8 cellular contexts compared by ENCODE assay signal in the genomic region with DNA sequence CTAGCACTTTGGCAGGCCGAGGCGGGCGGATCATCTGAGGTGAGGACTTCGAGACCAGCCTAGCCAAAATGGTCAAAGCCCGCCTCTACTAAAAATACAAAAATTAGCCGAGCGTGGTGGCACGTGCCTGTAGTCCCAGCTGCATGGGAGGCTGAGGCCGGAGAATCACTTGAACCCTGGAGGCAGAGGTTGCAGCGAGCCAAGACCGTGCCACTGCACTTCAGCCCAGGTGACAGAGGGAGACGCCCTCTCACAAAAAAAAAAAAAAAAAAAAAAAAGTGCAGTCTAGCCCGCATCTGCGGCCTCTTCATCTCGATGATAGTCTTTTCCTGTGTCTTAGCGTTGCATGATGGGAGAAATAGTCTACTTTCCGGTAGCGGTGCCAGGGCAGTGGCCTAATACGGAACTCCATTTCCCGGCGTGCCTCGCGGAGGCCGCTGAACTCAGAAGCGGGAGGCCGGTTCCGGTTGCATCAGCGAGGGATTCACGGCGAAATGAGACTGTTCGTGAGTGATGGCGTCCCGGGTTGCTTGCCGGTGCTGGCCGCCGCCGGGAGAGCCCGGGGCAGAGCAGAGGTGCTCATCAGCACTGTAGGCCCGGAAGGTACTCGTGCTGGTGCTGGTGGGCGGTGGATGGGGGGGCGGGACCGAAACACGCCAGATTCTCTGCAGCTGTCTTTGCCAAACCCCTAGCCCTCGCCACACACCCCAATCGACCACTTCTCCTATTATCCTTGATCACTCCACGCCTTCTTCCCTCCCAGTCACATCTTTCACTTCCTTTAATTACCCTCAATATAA. TPM values are rescaled to one million over a fixed set of nuclear protein-coding genes. Genes with fewer than 3 reads are reported as not detected.
DNase-seq lines count a peak whose midpoint lies in the region; ATAC-seq, FAIRE-seq and TF ChIP-seq lines count a peak whose summit lies in the region.

TSS of gene MARS1 (plus strand) at position 472 of the 800 bp plus-strand sequence. CDS start at position 495, 23 bp downstream.

- H3K27me3 ChIP-seq in astrocyte (ENCODE audit: insufficient read depth, low read length): no peaks in the 10 kb centered on the region
- no peaks in the 10 kb centered on the region for H3K27me3 ChIP-seq in rectal smooth muscle tissue (ENCODE audit: control insufficient read depth, insufficient read depth, low read length)
- H3K27me3 ChIP-seq in aorta (ENCODE audit: control insufficient read depth in 1 of 2, insufficient read depth in 2 of 2, low read length in 1 of 2): no peaks in the 10 kb centered on the region

- H3K4me3 ChIP-seq in astrocyte (ENCODE audit: insufficient read depth, low read depth, low read length) (peak within 1 kb of the TSS; percentile 87), rectal smooth muscle tissue (ENCODE audit: low read length) (peak within 1 kb of the TSS; percentile 99), aorta (ENCODE audit: low read length in 2 of 2) (peak within 1 kb of the TSS; percentile 77 to 84)

- no peaks in the 10 kb centered on the region for H3K27me3 Mint-ChIP-seq in astrocyte (ENCODE audit: low read depth, unreplicated experiment)

- H3K4me1 Mint-ChIP-seq in astrocyte (ENCODE audit: low read depth, unreplicated experiment): peaks cover 23% of the 10 kb centered on the region

- H3K4me2 ChIP-seq in astrocyte (ENCODE audit: low read length): peak within 1 kb of the TSS; percentile 98

- H3K36me3 Mint-ChIP-seq in astrocyte (ENCODE audit: low read depth, unreplicated experiment): peaks cover 19% of the 10 kb centered on the region

- H3K79me2 ChIP-seq in astrocyte (ENCODE audit: insufficient read depth, low read length): peaks cover 36% of the 10 kb centered on the region

- H3K9me3 ChIP-seq in astrocyte (ENCODE audit: insufficient read depth, low read depth, low read length) (no peaks in the 10 kb centered on the region), aorta (ENCODE audit: control insufficient read depth, low read length) (no peaks in the 10 kb centered on the region)

- peak within 1 kb of the TSS; percentile 76 for H3K27ac ChIP-seq in astrocyte (ENCODE audit: low read depth, low read length)
- peak within 1 kb of the TSS; percentile 78 for H3K27ac ChIP-seq in rectal smooth muscle tissue (ENCODE audit: low read depth, low read length)
- peak within 1 kb of the TSS in 1 of 2 donors; percentile 66 for H3K27ac ChIP-seq in aorta (ENCODE audit: low read depth in 1 of 2, low read length in 2 of 2)

- FAIRE-seq in GM18507 (lab: Jason Lieb, UNC) (peak; percentile 96), astrocyte (lab: Jason Lieb, UNC) (no peak)

- no peaks in the 10 kb centered on the region for H3K9me3 Mint-ChIP-seq in astrocyte (ENCODE audit: unreplicated experiment)

- peak; percentile 87 for DNase-seq in GM18507 (ENCODE audit: extremely low spot score, insufficient read length, low read depth)
- peak; percentile 99 for DNase-seq in NCI-H2029 (lab: John Stamatoyannopoulos, UW)
- peak; percentile 90 for DNase-seq in T-helper 22 cell (ENCODE audit: low read depth)
- DNase-seq in astrocyte (ENCODE audit: low read depth): peak; percentile 92
- peak; percentile 90 for DNase-seq in hepatic stellate cell (ENCODE audit: low spot score)
- peak; percentile 96 to 97 for DNase-seq in aorta

- peak; percentile 94 for ATAC-seq in HG02981 (IDR thresholded peaks at IDR 0.05; ENCODE audit: unreplicated experiment)
- ATAC-seq in aorta (ENCODE audit: low FRiP score): peak; percentile 97

- H3K27ac Mint-ChIP-seq in astrocyte (ENCODE audit: unreplicated experiment): peak within 1 kb of the TSS; percentile 92

- H3K4me1 ChIP-seq in astrocyte (ENCODE audit: insufficient read depth, low read length): peaks cover 16% of the 10 kb centered on the region
- H3K4me1 ChIP-seq in rectal smooth muscle tissue (ENCODE audit: control insufficient read depth, insufficient read depth, low read length): peaks cover 4% of the 10 kb centered on the region
- H3K4me1 ChIP-seq in aorta (ENCODE audit: control insufficient read depth in 1 of 2, insufficient read depth in 2 of 2, low read length in 2 of 2): no peaks in the 10 kb centered on the region

- H3K4me3 Mint-ChIP-seq in astrocyte (ENCODE audit: unreplicated experiment): peak within 1 kb of the TSS; percentile 93

- H2AFZ ChIP-seq in astrocyte (ENCODE audit: low read depth, low read length): peak within 1 kb of the TSS; percentile 71

- intact Hi-C loops in aorta (cut with DNase I): no loop called here

- peaks cover 33% of the 10 kb centered on the region for H4K20me1 ChIP-seq in astrocyte (ENCODE audit: insufficient read depth, low read length)

- no peak for TF ChIP-seq CTCF in astrocyte (IDR thresholded peaks at IDR 0.05; ENCODE audit: insufficient read depth, low read depth, low read length)

- WGBS in aorta, 2 donors: 3% methylated on average over 46 to 47 of the region's 47 CpGs

- peaks cover 25% of the 10 kb centered on the region for H3K36me3 ChIP-seq in astrocyte (ENCODE audit: insufficient read depth, low read length)
- peaks cover 8% of the 10 kb centered on the region for H3K36me3 ChIP-seq in rectal smooth muscle tissue (ENCODE audit: control insufficient read depth, insufficient read depth, low read length)
- peaks cover 4 to 8% of the 10 kb centered on the region in 2 donors for H3K36me3 ChIP-seq in aorta (ENCODE audit: control insufficient read depth in 1 of 2, insufficient read depth in 2 of 2, low read length in 1 of 2)

- H3K9ac ChIP-seq in astrocyte (ENCODE audit: low read length) (peak within 1 kb of the TSS; percentile 97), rectal smooth muscle tissue (ENCODE audit: low read length) (peak within 1 kb of the TSS; percentile 97)

RNA-seq across cellular contexts. Expression of gene MARS1, which starts in this region (rescaled TPM):
- total RNA-seq in astrocyte (351 and 384 TPM in 2 replicates), aorta (100 to 1,000 TPM; 117 to 136 TPM)
- 10 to 100 TPM; 34.9 to 95.8 TPM for polyA plus RNA-seq in aorta
